In genomic region chr2:6652271-6652670, GRCh38 we compare ENCODE assay signal across 32 cellular contexts.
"Had no signal": no experiment of that assay in that cellular context is flagged by ENCODE, and none has a peak within 500 bp of the region (broad histone marks: within the 10 kb centered on the region; RNA-seq: fewer than 3 reads in every experiment).

No MANE protein-coding gene starts in this region.

- H3K4me1 Mint-ChIP-seq: activated B cell treated with CpG ODN at 0.5 μM for 24 hours; activated naive CD4-positive, alpha-beta T cell treated with anti-CD3 and anti-CD28 coated beads, Interleukin-2, amount 50 U/mL, for 24 hours; activated naive CD8-positive, alpha-beta T cell treated with anti-CD3 and anti-CD28 coated beads for 36 hours; activated naive CD8-positive, alpha-beta T cell treated with anti-CD3 and anti-CD28 coated beads, Interleukin-2, amount 50 U/mL, for 24 hours; T-helper 17 cell had no signal

- H3K27me3 Mint-ChIP-seq: activated B cell treated with CpG ODN at 0.5 μM for 24 hours; activated CD8-positive, alpha-beta T cell treated with anti-CD3 and anti-CD28 coated beads for 36 hours; activated naive CD8-positive, alpha-beta T cell treated with anti-CD3 and anti-CD28 coated beads for 36 hours; activated naive CD8-positive, alpha-beta T cell treated with anti-CD3 and anti-CD28 coated beads, Interleukin-2, amount 50 U/mL, for 24 hours had no signal

- H3K9me3 ChIP-seq: adrenal gland, body of pancreas, breast epithelium, colonic mucosa had no signal

- H3K27ac Mint-ChIP-seq: activated B cell treated with CpG ODN at 0.5 μM for 24 hours; activated CD8-positive, alpha-beta T cell treated with anti-CD3 and anti-CD28 coated beads for 36 hours; activated naive CD4-positive, alpha-beta T cell treated with anti-CD3 and anti-CD28 coated beads for 36 hours; activated naive CD4-positive, alpha-beta T cell treated with anti-CD3 and anti-CD28 coated beads, Interleukin-2, amount 50 U/mL, for 24 hours; activated naive CD8-positive, alpha-beta T cell treated with anti-CD3 and anti-CD28 coated beads for 36 hours; activated naive CD8-positive, alpha-beta T cell treated with anti-CD3 and anti-CD28 coated beads, Interleukin-2, amount 50 U/mL, for 24 hours; activated T-helper 1 cell treated with anti-CD3 and anti-CD28 coated beads, Interleukin-12 subunit alpha, Interleukin-12 subunit beta, Interleukin-2, Interleukin-4 antibody, amounts not matched to agents 30 ng/mL and 10 ng/mL and 1 ng/mL, durations not matched to agents 14 hours and 24 hours and 36 hours; activated T-helper 2 cell treated with anti-CD3 and anti-CD28 coated beads, Interferon-gamma antibody, Interleukin-2, Interleukin-4, amounts not matched to agents 10 μg/mL and 5 μg/mL and 100 μg/mL, durations not matched to agents 14 hours and 24 hours and 36 hours; T-helper 17 cell; T-helper 2 cell treated with Interferon-gamma antibody and Interleukin-4, amounts not matched to agents 5 μg/mL and 100 μg/mL, for 36 hours had no signal

- ATAC-seq: activated CD4-positive, CD25-positive, alpha-beta regulatory T cell treated with anti-CD3 and anti-CD28 coated beads, Interleukin-2, amount 50 U/mL, for 24 hours; activated CD8-positive, alpha-beta T cell treated with anti-CD3 and anti-CD28 coated beads for 36 hours; activated naive CD8-positive, alpha-beta T cell treated with anti-CD3 and anti-CD28 coated beads, Interleukin-2, amount 50 U/mL, for 24 hours; body of pancreas; esophagus mucosa; T-helper 17 cell had no signal

- DNase-seq: activated B cell treated with CpG ODN at 0.5 μM for 24 hours; activated CD4-positive, alpha-beta T cell treated with anti-CD3 and anti-CD28 coated beads for 48 hours; activated CD4-positive, alpha-beta T cell treated with anti-CD3 and anti-CD28 coated beads, Interleukin-2, amount 50 U/mL, for 1 hour; activated CD4-positive, alpha-beta T cell treated with anti-CD3 and anti-CD28 coated beads, Interleukin-2, amount 50 U/mL, for 48 hours; activated CD8-positive, alpha-beta memory T cell treated with anti-CD3 and anti-CD28 coated beads for 24 hours; activated CD8-positive, alpha-beta T cell treated with anti-CD3 and anti-CD28 coated beads for 36 hours; activated effector memory CD4-positive, alpha-beta T cell treated with anti-CD3 and anti-CD28 coated beads, Interleukin-2, amount 50 U/mL, for 16 hours; activated naive CD4-positive, alpha-beta T cell treated with anti-CD3 and anti-CD28 coated beads for 36 hours; activated naive CD8-positive, alpha-beta T cell treated with anti-CD3 and anti-CD28 coated beads for 36 hours; activated naive CD8-positive, alpha-beta T cell treated with anti-CD3 and anti-CD28 coated beads, Interleukin-2, amount 50 U/mL, for 24 hours; activated T-cell treated with anti-CD3 and anti-CD28 coated beads, Interleukin-2, amount 50 U/mL, for 48 hours; adrenal gland; amygdala; aorta; body of pancreas; central memory CD4-positive, alpha-beta T cell; cerebellar nuclear complex; colonic mucosa; effector CD8-positive, alpha-beta T cell; foreskin fibroblast; T-helper 1 cell; T-helper 17 cell; T1000; WERI-Rb-1 had no signal

- H3K4me3 Mint-ChIP-seq: activated B cell treated with CpG ODN at 0.5 μM for 24 hours; activated CD8-positive, alpha-beta T cell treated with anti-CD3 and anti-CD28 coated beads for 36 hours; activated naive CD4-positive, alpha-beta T cell treated with anti-CD3 and anti-CD28 coated beads for 36 hours; activated naive CD4-positive, alpha-beta T cell treated with anti-CD3 and anti-CD28 coated beads, Interleukin-2, amount 50 U/mL, for 24 hours; activated naive CD8-positive, alpha-beta T cell treated with anti-CD3 and anti-CD28 coated beads for 36 hours; activated naive CD8-positive, alpha-beta T cell treated with anti-CD3 and anti-CD28 coated beads, Interleukin-2, amount 50 U/mL, for 24 hours; activated T-helper 1 cell treated with anti-CD3 and anti-CD28 coated beads, Interleukin-12 subunit alpha, Interleukin-12 subunit beta, Interleukin-2, Interleukin-4 antibody, amounts not matched to agents 30 ng/mL and 10 ng/mL and 1 ng/mL, durations not matched to agents 14 hours and 24 hours and 36 hours; T-helper 17 cell; T-helper 2 cell treated with Interferon-gamma antibody and Interleukin-4, amounts not matched to agents 5 μg/mL and 100 μg/mL, for 36 hours had no signal

- H3K36me3 Mint-ChIP-seq: activated naive CD4-positive, alpha-beta T cell treated with anti-CD3 and anti-CD28 coated beads, Interleukin-2, amount 50 U/mL, for 24 hours; activated naive CD8-positive, alpha-beta T cell treated with anti-CD3 and anti-CD28 coated beads for 36 hours had no signal

- H3K9me3 Mint-ChIP-seq: activated B cell treated with CpG ODN at 0.5 μM for 24 hours; activated CD8-positive, alpha-beta T cell treated with anti-CD3 and anti-CD28 coated beads for 36 hours; activated naive CD4-positive, alpha-beta T cell treated with anti-CD3 and anti-CD28 coated beads for 36 hours; activated naive CD4-positive, alpha-beta T cell treated with anti-CD3 and anti-CD28 coated beads, Interleukin-2, amount 50 U/mL, for 24 hours; activated naive CD8-positive, alpha-beta T cell treated with anti-CD3 and anti-CD28 coated beads for 36 hours; activated naive CD8-positive, alpha-beta T cell treated with anti-CD3 and anti-CD28 coated beads, Interleukin-2, amount 50 U/mL, for 24 hours; activated T-helper 1 cell treated with anti-CD3 and anti-CD28 coated beads, Interleukin-12 subunit alpha, Interleukin-12 subunit beta, Interleukin-2, Interleukin-4 antibody, amounts not matched to agents 30 ng/mL and 10 ng/mL and 1 ng/mL, durations not matched to agents 14 hours and 24 hours and 36 hours; activated T-helper 2 cell treated with anti-CD3 and anti-CD28 coated beads, Interferon-gamma antibody, Interleukin-2, Interleukin-4, amounts not matched to agents 10 μg/mL and 5 μg/mL and 100 μg/mL, durations not matched to agents 14 hours and 24 hours and 36 hours; T-helper 2 cell treated with Interferon-gamma antibody and Interleukin-4, amounts not matched to agents 5 μg/mL and 100 μg/mL, for 36 hours had no signal

- H3K27me3 ChIP-seq: adrenal gland, body of pancreas, breast epithelium, cardiac muscle cell, colonic mucosa had no signal

- H3K27ac ChIP-seq: adrenal gland, body of pancreas, breast epithelium, cardiac muscle cell, colonic mucosa, WERI-Rb-1 had no signal

- H3K4me3 ChIP-seq: adrenal gland, body of pancreas, breast epithelium, cardiac muscle cell, colonic mucosa had no signal

- H3K36me3 ChIP-seq: adrenal gland, breast epithelium, cardiac muscle cell, colonic mucosa, WERI-Rb-1 had no signal

- H3K4me1 ChIP-seq: adrenal gland, body of pancreas, breast epithelium, colonic mucosa had no signal
